Comparison of ENCODE assay signal across 8 cellular contexts in genomic region chr9:112180387-112180881, GRCh38. TPM values are rescaled to one million over a fixed set of nuclear protein-coding genes. Genes with fewer than 3 reads are reported as not detected.
A peak's percentile ranks its signal among the peaks of the same experiment; 100 is the strongest.
DNase-seq lines count a peak whose midpoint lies in the region; ATAC-seq and TF ChIP-seq lines count a peak whose summit lies in the region.

No MANE protein-coding gene starts in this region.

- POLR2A ChIA-PET in HEK293 (lab: Yijun Ruan, JAX): interaction anchor here (1.4 kb wide), 1 partner anchor 199 kb away, joined by 4 read pairs; the partner anchor contains the start of gene HSDL2

- peaks cover 9% of the 10 kb centered on the region for H3K27me3 Mint-ChIP-seq in activated CD4-positive, alpha-beta T cell treated with anti-CD3 and anti-CD28 coated beads, Interleukin-2, amount 10 ng/mL, durations not matched to agents 24 days and 14 days

- H3K27me3 ChIP-seq in BLaER1 (no peaks in the 10 kb centered on the region), lung (ENCODE audit: control insufficient read depth, insufficient read depth) (no peaks in the 10 kb centered on the region), colonic mucosa (no peaks in the 10 kb centered on the region), esophagus muscularis mucosa (peaks cover 0 to 6% (median 0%) of the 10 kb centered on the region in 4 donors)

- no peak for TF ChIP-seq POLR2A in esophagus muscularis mucosa (IDR thresholded peaks at IDR 0.05; ENCODE audit: low read depth)

- H3K4me1 Mint-ChIP-seq in activated CD4-positive, alpha-beta T cell treated with anti-CD3 and anti-CD28 coated beads, Interleukin-2, amount 10 ng/mL, durations not matched to agents 24 days and 14 days: peaks cover 54% of the 10 kb centered on the region

- peak; percentile 88 for DNase-seq in activated CD4-positive, alpha-beta T cell treated with anti-CD3 and anti-CD28 coated beads, Interleukin-2, amount 10 ng/mL, durations not matched to agents 24 days and 14 days
- DNase-seq in lung (ENCODE audit: low spot score): no peak
- DNase-seq in colonic mucosa: no peak
- no peak for DNase-seq in esophagus muscularis mucosa (ENCODE audit: extremely low spot score)

- H3K9ac ChIP-seq in BLaER1 (no peak overlapping the region; the same call in 1 of the 2 replicates), colonic mucosa (ENCODE audit: low read depth in 2 of 2, low read length in 2 of 2) (no peak overlapping the region)

- H3K4me1 ChIP-seq in BLaER1 (peaks cover 30% of the 10 kb centered on the region), HEK293 (ENCODE audit: control insufficient read depth, insufficient read depth, low read length) (no peaks in the 10 kb centered on the region), lung (ENCODE audit: control insufficient read depth in 2 of 2, insufficient read depth in 2 of 2, low read length in 2 of 2) (peaks cover 0 to 4% of the 10 kb centered on the region in 2 donors), colonic mucosa (peaks cover 5% of the 10 kb centered on the region), esophagus muscularis mucosa (peaks cover 0 to 6% (median 3%) of the 10 kb centered on the region in 4 donors)

- H4K20me1 ChIP-seq in BLaER1: no peaks in the 10 kb centered on the region

- H3K4me3 Mint-ChIP-seq in activated CD4-positive, alpha-beta T cell treated with anti-CD3 and anti-CD28 coated beads, Interleukin-2, amount 10 ng/mL, durations not matched to agents 24 days and 14 days: peak overlapping the region; percentile 72

- CTCF ChIA-PET in HEK293 (lab: Yijun Ruan, JAX): interaction anchor here (0.6 kb wide), 1 partner anchor 178 kb away, joined by 4 read pairs; no protein-coding TSS in a partner anchor

- peak overlapping the region; percentile 88 for H3K27ac Mint-ChIP-seq in activated CD4-positive, alpha-beta T cell treated with anti-CD3 and anti-CD28 coated beads, Interleukin-2, amount 10 ng/mL, durations not matched to agents 24 days and 14 days

- no peak for TF ChIP-seq EP300 in esophagus muscularis mucosa (IDR thresholded peaks at IDR 0.05)

- peaks cover 2% of the 10 kb centered on the region for H3K36me3 Mint-ChIP-seq in activated CD4-positive, alpha-beta T cell treated with anti-CD3 and anti-CD28 coated beads, Interleukin-2, amount 10 ng/mL, durations not matched to agents 24 days and 14 days (ENCODE audit: low read depth)

- intact Hi-C loops in activated CD4-positive, alpha-beta T cell treated with anti-CD3 and anti-CD28 coated beads, Interleukin-2, amount 10 ng/mL, durations not matched to agents 24 days and 14 days (cut with micrococcal nuclease): loop anchor here (1.0 to 5.0 kb wide), 3 partner anchors 38 to 153 kb away; partner anchors contain the start of gene PTBP3
- intact Hi-C loops in colonic mucosa (cut with DNase I) (no loop called here), esophagus muscularis mucosa (cut with DNase I) (no loop called here)

- WGBS in lung, 2 donors: 13 to 26% methylated on average over 3 of the region's 3 CpGs
- WGBS in esophagus muscularis mucosa: 49% methylated on average over 3 of the region's 3 CpGs

- peaks cover 7% of the 10 kb centered on the region; the same call in 1 of the 2 replicates for H3K9me3 ChIP-seq in BLaER1
- no peaks in the 10 kb centered on the region for H3K9me3 ChIP-seq in HEK293 (ENCODE audit: control insufficient read depth, insufficient read depth, low read depth, low read length)
- no peaks in the 10 kb centered on the region for H3K9me3 ChIP-seq in lung (ENCODE audit: control insufficient read depth in 2 of 2, insufficient read depth in 1 of 2, low read length in 1 of 2)
- no peaks in the 10 kb centered on the region for H3K9me3 ChIP-seq in colonic mucosa
- no peaks in the 10 kb centered on the region for H3K9me3 ChIP-seq in esophagus muscularis mucosa

- H3K36me3 ChIP-seq in BLaER1: no peaks in the 10 kb centered on the region
- H3K36me3 ChIP-seq in HEK293 (ENCODE audit: control insufficient read depth in 2 of 2, insufficient read depth in 1 of 2, low read length in 2 of 2): no peaks in the 10 kb centered on the region
- no peaks in the 10 kb centered on the region for H3K36me3 ChIP-seq in lung (ENCODE audit: control insufficient read depth in 2 of 2, insufficient read depth in 2 of 2, low read length in 2 of 2)
- H3K36me3 ChIP-seq in colonic mucosa: no peaks in the 10 kb centered on the region
- no peaks in the 10 kb centered on the region for H3K36me3 ChIP-seq in esophagus muscularis mucosa

- ATAC-seq in lung (ENCODE audit: insufficient read depth, low FRiP score): peak; percentile 34
- no peak for ATAC-seq in GM18519 (IDR thresholded peaks at IDR 0.05; ENCODE audit: low FRiP score, unreplicated experiment)
- no peak for ATAC-seq in HG03139 (IDR thresholded peaks at IDR 0.05; ENCODE audit: unreplicated experiment)

- peak overlapping the region; percentile 50 for H3K27ac ChIP-seq in BLaER1
- H3K27ac ChIP-seq in HEK293 (ENCODE audit: extremely low read depth, low read depth, low read length): no peak overlapping the region
- H3K27ac ChIP-seq in lung (ENCODE audit: low read depth in 1 of 2, low read length in 1 of 2): no peak overlapping the region
- no peak overlapping the region for H3K27ac ChIP-seq in colonic mucosa
- no peak overlapping the region for H3K27ac ChIP-seq in esophagus muscularis mucosa (replicated peaks in 1 of 4)

- peak overlapping the region; percentile 76 for H3K4me2 ChIP-seq in BLaER1

- no peak for TF ChIP-seq CTCF in HEK293 (tag by site-specific recombination; IDR thresholded peaks at IDR 0.05)
- no peak for TF ChIP-seq CTCF in lung (IDR thresholded peaks at IDR 0.05; ENCODE audit: control extremely low read depth, extremely low read depth)
- TF ChIP-seq CTCF in colonic mucosa (IDR thresholded peaks at IDR 0.05): no peak
- no peak for TF ChIP-seq CTCF in esophagus muscularis mucosa (IDR thresholded peaks at IDR 0.05)

- H3K9me3 Mint-ChIP-seq in activated CD4-positive, alpha-beta T cell treated with anti-CD3 and anti-CD28 coated beads, Interleukin-2, amount 10 ng/mL, durations not matched to agents 24 days and 14 days: peaks cover 11% of the 10 kb centered on the region

- no peak overlapping the region for H3K4me3 ChIP-seq in BLaER1
- H3K4me3 ChIP-seq in HEK293 (ENCODE audit: low read depth, low read length): no peak overlapping the region
- H3K4me3 ChIP-seq in lung: no peak overlapping the region
- H3K4me3 ChIP-seq in colonic mucosa: no peak overlapping the region
- H3K4me3 ChIP-seq in esophagus muscularis mucosa: no peak overlapping the region

TF ChIP-seq in HEK293, 187 proteins besides CTCF, POLR2A, EP300 and RAD21:
- TF ChIP-seq ZBTB10 (tag by site-specific recombination; IDR thresholded peaks at IDR 0.05) (no peak), SCRT2 (tag by site-specific recombination; IDR thresholded peaks at IDR 0.05) (peak; percentile 48; the same call in 1 of the 2 replicates)

RNA-seq across cellular contexts. Expression of gene SUSD1, which starts 5.3 kb away (rescaled TPM):
- total RNA-seq in activated CD4-positive, alpha-beta T cell treated with anti-CD3 and anti-CD28 coated beads, Interleukin-2, amount 10 ng/mL, durations not matched to agents 24 days and 14 days: 3.4 and 4.8 TPM in 2 replicates
- total RNA-seq in lung (10 to 100 TPM; 23.6 to 26.6 TPM), colonic mucosa (10 to 100 TPM; 23.3 to 25.1 TPM), esophagus muscularis mucosa (1 to 10 TPM; 4.7 to 5.8 (median 5.4) TPM)
- 10 to 100 TPM in 1 of 2 donors, 1 to 10 TPM in 1; 4.4 to 18.6 TPM for polyA plus RNA-seq in lung
